10 cellular contexts compared by ENCODE assay signal in the genomic region with DNA sequence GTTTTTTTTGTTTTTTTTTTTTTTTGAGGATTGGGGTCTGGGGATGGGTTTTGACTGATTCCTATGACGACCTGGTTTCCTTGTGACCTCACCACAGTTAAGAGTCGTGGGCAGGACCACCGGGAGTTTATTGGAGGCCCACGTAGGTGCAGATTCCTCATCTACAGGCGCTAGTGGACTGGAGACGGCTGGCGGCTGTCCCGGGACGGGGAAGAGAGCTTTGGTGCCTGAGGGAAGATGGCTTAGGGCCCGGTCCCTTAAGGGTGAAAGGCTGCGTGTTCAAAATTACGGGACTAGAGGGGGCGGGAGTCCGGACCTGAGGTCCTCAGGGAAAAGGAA. TPM values are rescaled to one million over a fixed set of nuclear protein-coding genes. Genes with fewer than 3 reads are reported as not detected.
A peak's percentile ranks its signal among the peaks of the same experiment; 100 is the strongest.
DNase-seq lines count a peak whose midpoint lies in the region; ATAC-seq, FAIRE-seq and TF ChIP-seq lines count a peak whose summit lies in the region.
"Had no signal": no experiment of that assay in that cellular context is flagged by ENCODE, and none has a peak within 500 bp of the region (broad histone marks: within the 10 kb centered on the region; RNA-seq: fewer than 3 reads in every experiment).

No MANE protein-coding gene starts in this region.

- CTCF ChIA-PET in mammary epithelial cell (lab: Charles Lee; ENCODE audit: low non-redundant PET) (interaction anchor here (0.5 kb wide), 1 partner anchor 97 kb away, joined by 14 read pairs; no protein-coding TSS in a partner anchor), HepG2 (lab: Yijun Ruan, JAX; ENCODE audit: low intra/inter-chr PET ratio, low total read pairs) (no interaction called here)

- BruUV-seq in mammary epithelial cell (replicated peaks; lab: Mats Ljungman, UMichigan) (no TSS peak), HepG2 (replicated peaks; lab: Mats Ljungman, UMichigan) (no TSS peak)

- H3K9me3 Mint-ChIP-seq in activated T-cell treated with anti-CD3 and anti-CD28 coated beads, Interleukin-2, amount 50 U/mL, for 24 hours = no peaks in the 10 kb centered on the region
- H3K9me3 Mint-ChIP-seq: nephron had no signal

- H3K4me2 ChIP-seq in mammary epithelial cell (ENCODE audit: insufficient read depth, low read depth, low read length) (peak overlapping the region; percentile 99), HepG2 (ENCODE audit: low read depth, low read length) (peak overlapping the region; percentile 98)

- TF ChIP-seq CTCF in mammary epithelial cell (conservative IDR thresholded peaks at IDR 0.05 in 1 of 2, IDR thresholded peaks at IDR 0.05 in 1 of 2; ENCODE audit: extremely low read depth in 1 of 2, insufficient read depth in 1 of 2, low read depth in 1 of 2, low read length in 2 of 2) = no peak
- no peak for TF ChIP-seq CTCF in HepG2 (CRISPR knock-in tag; IDR thresholded peaks at IDR 0.05)
- TF ChIP-seq CTCF in vagina (IDR thresholded peaks at IDR 0.05) = no peak

- H3K27ac Mint-ChIP-seq in activated T-cell treated with anti-CD3 and anti-CD28 coated beads, Interleukin-2, amount 50 U/mL, for 24 hours = no peak overlapping the region
- H3K27ac Mint-ChIP-seq: nephron had no signal

- H3K27ac ChIP-seq in mammary epithelial cell (ENCODE audit: insufficient read depth, low read depth, low read length) = peak overlapping the region; percentile 51
- H3K27ac ChIP-seq in HepG2 (ENCODE audit: extremely low read length, insufficient read depth, low read length) = no peak overlapping the region
- peak overlapping the region; percentile 95 for H3K27ac ChIP-seq in vagina
- no peak overlapping the region for H3K27ac ChIP-seq in caudate nucleus (ENCODE audit: low read depth, low read length)
- H3K27ac ChIP-seq: HL-60 had no signal

- FAIRE-seq in HepG2 (lab: Jason Lieb, UNC) = no peak

- H3K27me3 Mint-ChIP-seq in activated T-cell treated with anti-CD3 and anti-CD28 coated beads, Interleukin-2, amount 50 U/mL, for 24 hours = peaks cover 17% of the 10 kb centered on the region

- H3K9ac ChIP-seq in mammary epithelial cell (ENCODE audit: insufficient read depth, low read length) (peak overlapping the region; percentile 32), HepG2 (ENCODE audit: insufficient read depth, low read depth, low read length) (peak overlapping the region; percentile 80)

- 0% methylated on average over 14 of the region's 14 CpGs for WGBS in mammary epithelial cell (ENCODE audit: low coverage, missing lambda C conversion rate)
- WGBS in HepG2 (ENCODE audit: low lambda C conversion rate) = 0% methylated on average over 14 of the region's 14 CpGs

- H3K4me3 ChIP-seq in mammary epithelial cell (replicated peaks in 1 of 3; ENCODE audit: insufficient read depth in 1 of 3, low read depth in 2 of 3, low read length in 3 of 3) (peak overlapping the region; percentile 34 to 98 (median 77)), HepG2 (replicated peaks in 1 of 3; ENCODE audit: insufficient read depth in 1 of 3, low read depth in 2 of 3, low read length in 3 of 3) (peak overlapping the region; percentile 67 to 88 (median 87)), vagina (peak overlapping the region; percentile 41 to 70)

- H4K20me1 ChIP-seq in mammary epithelial cell (ENCODE audit: insufficient read depth, low read length) (no peaks in the 10 kb centered on the region), HepG2 (ENCODE audit: insufficient read depth, low read length) (no peaks in the 10 kb centered on the region)

- DNase-seq in activated T-cell treated with anti-CD3 and anti-CD28 coated beads, Interleukin-2, amount 50 U/mL, for 24 hours = peak; percentile 58
- DNase-seq in activated T-cell treated with anti-CD3 and anti-CD28 coated beads for 4 hours = no peak
- no peak for DNase-seq in mammary epithelial cell
- peak; percentile 24 for DNase-seq in HepG2 (ENCODE audit: low spot score)
- DNase-seq in vagina (ENCODE audit: extremely low spot score in 2 of 2) = no peak
- DNase-seq in caudate nucleus (lab: John Stamatoyannopoulos, UW) = no peak
- no peak for DNase-seq in NCI-H2171 (lab: John Stamatoyannopoulos, UW)

- POLR2A ChIA-PET in HepG2 (lab: Yijun Ruan, JAX) = interaction anchor here (0.6 to 1.5 kb wide), 3 partner anchors 89 to 447 kb away, joined by 3 read pairs; partner anchors contain the start of gene PIH1D1

- no peaks in the 10 kb centered on the region for H3K36me3 ChIP-seq in mammary epithelial cell (ENCODE audit: insufficient read depth, low read length)
- peaks cover 1 to 4% of the 10 kb centered on the region in 2 experiments; a peak in 1 of 5 replicates for H3K36me3 ChIP-seq in HepG2 (replicated peaks in 1 of 2; ENCODE audit: control insufficient read depth in 1 of 2, insufficient read depth in 2 of 2, low read length in 2 of 2)
- peaks cover 0 to 8% of the 10 kb centered on the region in 2 donors for H3K36me3 ChIP-seq in vagina

- no peak for TF ChIP-seq RAD21 in HepG2 (CRISPR knock-in tag; IDR thresholded peaks at IDR 0.05)

- H3K9me3 ChIP-seq in mammary epithelial cell (replicated peaks; ENCODE audit: insufficient read depth, low read length) = no peaks in the 10 kb centered on the region
- no peaks in the 10 kb centered on the region for H3K9me3 ChIP-seq in HepG2 (ENCODE audit: low read length)
- H3K9me3 ChIP-seq in vagina = no peaks in the 10 kb centered on the region

- no peak overlapping the region for H3K4me3 Mint-ChIP-seq in activated T-cell treated with anti-CD3 and anti-CD28 coated beads, Interleukin-2, amount 50 U/mL, for 24 hours
- H3K4me3 Mint-ChIP-seq: nephron had no signal

- dilution Hi-C loops in mammary epithelial cell (cut with HindIII; ENCODE audit: low sequenced_read_pairs) = no loop called here

- ATAC-seq in HepG2 (peak; percentile 20), GM21367 (IDR thresholded peaks at IDR 0.05; ENCODE audit: unreplicated experiment) (no peak)

- H2AFZ ChIP-seq in mammary epithelial cell (ENCODE audit: low read depth, low read length) = peak overlapping the region; percentile 86
- no peak overlapping the region for H2AFZ ChIP-seq in HepG2 (ENCODE audit: low read length)

- no peaks in the 10 kb centered on the region for H3K36me3 Mint-ChIP-seq in activated T-cell treated with anti-CD3 and anti-CD28 coated beads, Interleukin-2, amount 50 U/mL, for 24 hours (ENCODE audit: low read depth)

- H3K79me2 ChIP-seq in mammary epithelial cell (ENCODE audit: insufficient read depth, low read length) (no peaks in the 10 kb centered on the region), HepG2 (ENCODE audit: insufficient read depth, low read length) (no peaks in the 10 kb centered on the region)

- in situ Hi-C loops in mammary epithelial cell (cut with MboI; ENCODE audit: low sequenced_read_pairs in 2 of 2) = no loop called here
- in situ Hi-C loops in HepG2 (cut with HindIII; ENCODE audit: extremely low pct_ligation_motif_present, low pct_unique_long_range_greater_than_20kb) = no loop called here

- H3K4me1 ChIP-seq in mammary epithelial cell (ENCODE audit: insufficient read depth, low read length) = peaks cover 4% of the 10 kb centered on the region
- peaks cover 24% of the 10 kb centered on the region for H3K4me1 ChIP-seq in HepG2 (ENCODE audit: insufficient read depth, low read length)
- peaks cover 30% of the 10 kb centered on the region for H3K4me1 ChIP-seq in vagina

- no peak for TF ChIP-seq EP300 in HepG2 (IDR thresholded peaks at IDR 0.05; ENCODE audit: low read depth in 2 of 2, low read length in 2 of 2)
- TF ChIP-seq EP300 in HepG2 (CRISPR knock-in tag; IDR thresholded peaks at IDR 0.05; ENCODE audit: borderline replicate concordance) = no peak

- intact Hi-C loops in mammary epithelial cell (cut with micrococcal nuclease) = loop anchor here (1.0 to 5.0 kb wide), 3 partner anchors 24 to 279 kb away; partner anchors contain the start of genes RRAS and SCAF1
- intact Hi-C loops in HepG2 (cut with micrococcal nuclease; ENCODE audit: unreplicated experiment) = no loop called here
- intact Hi-C loops in vagina (cut with DNase I) = loop anchor here (10.0 kb wide), 1 partner anchor 82 kb away; the partner anchor contains the start of gene SLC17A7

- H3K27me3 ChIP-seq in mammary epithelial cell (ENCODE audit: insufficient read depth, low read length) = no peaks in the 10 kb centered on the region
- H3K27me3 ChIP-seq in HepG2 (ENCODE audit: control insufficient read depth in 1 of 2, insufficient read depth in 2 of 2, low read length in 2 of 2) = no peaks in the 10 kb centered on the region
- no peaks in the 10 kb centered on the region for H3K27me3 ChIP-seq in vagina

- no peak for TF ChIP-seq POLR2A in HepG2 (IDR thresholded peaks at IDR 0.05; ENCODE audit: insufficient read depth in 1 of 2, low read depth in 2 of 2, low read length in 2 of 2)
- TF ChIP-seq POLR2A in vagina (IDR thresholded peaks at IDR 0.05) = no peak

- peaks cover 12% of the 10 kb centered on the region for H3K4me1 Mint-ChIP-seq in activated T-cell treated with anti-CD3 and anti-CD28 coated beads, Interleukin-2, amount 50 U/mL, for 24 hours (ENCODE audit: low read depth)

RNA-seq across cellular contexts. Expression of gene TEAD2, which starts 0.7 kb away (rescaled TPM):
- total RNA-seq in mammary epithelial cell (10 to 100 TPM; 20.8 to 40.3 TPM), HepG2 (2016; rRNA removed; fragmentation: Illumina TruSeq; extraction: Trizol) (12.1 and 12.5 TPM in 2 replicates), vagina (20.4 TPM)
- polyA plus RNA-seq in mammary epithelial cell (20.4 TPM), HepG2 (2011; rRNA removed) (10.4 and 10.8 TPM in 2 replicates)
- 37.6 TPM for polyA minus RNA-seq in mammary epithelial cell
- 11.8 and 12.3 TPM in 2 replicates for total RNA-seq in HepG2 (2016; cell fraction: cytosol; rRNA removed; fragmentation: Illumina TruSeq; extraction: Trizol; ENCODE audit: low read depth)
- total RNA-seq in HepG2 (2016; cell fraction: insoluble cytoplasmic fraction; rRNA removed; fragmentation: Illumina TruSeq; extraction: Trizol) = 9.2 and 11.2 TPM in 2 replicates
- total RNA-seq in HepG2 (2016; cell fraction: membrane; rRNA removed; fragmentation: Illumina TruSeq; extraction: Trizol) = 23.3 and 24.4 TPM in 2 replicates
- 7.1 and 8.2 TPM in 2 replicates for total RNA-seq in HepG2 (2016; cell fraction: nucleus; rRNA removed; fragmentation: Illumina TruSeq; extraction: Trizol)
- 9.2 and 9.3 TPM in 2 replicates for polyA plus RNA-seq in HepG2 (2011; cell fraction: cytosol; rRNA removed)
- polyA plus RNA-seq in HepG2 (2011; cell fraction: nucleus; rRNA removed) = 10.2 and 11.2 TPM in 2 replicates
- polyA plus RNA-seq in HepG2 (2012) = 7.3 and 7.6 TPM in 2 replicates
- 15.6 and 17.1 TPM in 2 replicates for polyA plus RNA-seq in HepG2 (2016; cell fraction: cytosol; fragmentation: Illumina TruSeq; extraction: Trizol; ENCODE audit: low read depth)
- polyA plus RNA-seq in HepG2 (2016; cell fraction: insoluble cytoplasmic fraction; fragmentation: Illumina TruSeq; extraction: Trizol; ENCODE audit: low read depth) = 12.6 and 13.8 TPM in 2 replicates
- 23.9 and 26.3 TPM in 2 replicates for polyA plus RNA-seq in HepG2 (2016; cell fraction: membrane; fragmentation: Illumina TruSeq; extraction: Trizol; ENCODE audit: low read depth)
- polyA plus RNA-seq in HepG2 (2016; cell fraction: nucleus; fragmentation: Illumina TruSeq; extraction: Trizol; ENCODE audit: insufficient read depth, low read depth) = 13.0 and 14.8 TPM in 2 replicates
- 22.0 and 36.3 TPM in 2 replicates for polyA minus RNA-seq in HepG2 (2011; rRNA and poly(A)+ RNA removed; ENCODE audit: low replicate concordance)
- 4.6 and 8.0 TPM in 2 replicates for polyA minus RNA-seq in HepG2 (2011; cell fraction: cytosol; rRNA and poly(A)+ RNA removed)
- polyA minus RNA-seq in HepG2 (2011; cell fraction: nucleus; rRNA and poly(A)+ RNA removed) = 5.3 and 5.8 TPM in 2 replicates

RNA-seq across cellular contexts. Expression of gene DKKL1, which starts 0.8 kb away (rescaled TPM):
- total RNA-seq in mammary epithelial cell (not detected), HepG2 (2016; rRNA removed; fragmentation: Illumina TruSeq; extraction: Trizol) (0.31 TPM in 1 of 2 replicates, not detected in the other), vagina (not detected)
- polyA plus RNA-seq in mammary epithelial cell (0.18 TPM), HepG2 (2011; rRNA removed) (0.30 and 0.33 TPM in 2 replicates)
- not detected for polyA minus RNA-seq in mammary epithelial cell
- total RNA-seq in HepG2 (2016; cell fraction: cytosol; rRNA removed; fragmentation: Illumina TruSeq; extraction: Trizol; ENCODE audit: low read depth) = not detected in 2 replicates
- 0.17 TPM in 1 of 2 replicates, not detected in the other for total RNA-seq in HepG2 (2016; cell fraction: insoluble cytoplasmic fraction; rRNA removed; fragmentation: Illumina TruSeq; extraction: Trizol)
- not detected in 2 replicates for total RNA-seq in HepG2 (2016; cell fraction: membrane; rRNA removed; fragmentation: Illumina TruSeq; extraction: Trizol)
- total RNA-seq in HepG2 (2016; cell fraction: nucleus; rRNA removed; fragmentation: Illumina TruSeq; extraction: Trizol) = not detected in 2 replicates
- 0.13 and 0.24 TPM in 2 replicates for polyA plus RNA-seq in HepG2 (2011; cell fraction: cytosol; rRNA removed)
- 0.16 and 0.45 TPM in 2 replicates for polyA plus RNA-seq in HepG2 (2011; cell fraction: nucleus; rRNA removed)
- polyA plus RNA-seq in HepG2 (2012) = 0.29 TPM in 1 of 2 replicates, not detected in the other
- polyA plus RNA-seq in HepG2 (2016; cell fraction: cytosol; fragmentation: Illumina TruSeq; extraction: Trizol; ENCODE audit: low read depth) = not detected in 2 replicates
- polyA plus RNA-seq in HepG2 (2016; cell fraction: insoluble cytoplasmic fraction; fragmentation: Illumina TruSeq; extraction: Trizol; ENCODE audit: low read depth) = not detected in 2 replicates
- polyA plus RNA-seq in HepG2 (2016; cell fraction: membrane; fragmentation: Illumina TruSeq; extraction: Trizol; ENCODE audit: low read depth) = not detected in 2 replicates
- polyA plus RNA-seq in HepG2 (2016; cell fraction: nucleus; fragmentation: Illumina TruSeq; extraction: Trizol; ENCODE audit: insufficient read depth, low read depth) = 1.0 TPM in 1 of 2 replicates, not detected in the other
- not detected in 2 replicates for polyA minus RNA-seq in HepG2 (2011; rRNA and poly(A)+ RNA removed; ENCODE audit: low replicate concordance)
- polyA minus RNA-seq in HepG2 (2011; cell fraction: cytosol; rRNA and poly(A)+ RNA removed) = not detected in 2 replicates
- polyA minus RNA-seq in HepG2 (2011; cell fraction: nucleus; rRNA and poly(A)+ RNA removed) = not detected in 2 replicates

RNA-seq across cellular contexts. Expression of gene KASH5, which starts 25.2 kb away (rescaled TPM):
- total RNA-seq in mammary epithelial cell (not detected), HepG2 (2016; rRNA removed; fragmentation: Illumina TruSeq; extraction: Trizol) (not detected in 2 replicates), vagina (not detected)
- polyA plus RNA-seq in mammary epithelial cell (not detected), HepG2 (2011; rRNA removed) (not detected in 2 replicates)
- not detected for polyA minus RNA-seq in mammary epithelial cell
- not detected in 2 replicates for total RNA-seq in HepG2 (2016; cell fraction: cytosol; rRNA removed; fragmentation: Illumina TruSeq; extraction: Trizol; ENCODE audit: low read depth)
- total RNA-seq in HepG2 (2016; cell fraction: insoluble cytoplasmic fraction; rRNA removed; fragmentation: Illumina TruSeq; extraction: Trizol) = not detected in 2 replicates
- not detected in 2 replicates for total RNA-seq in HepG2 (2016; cell fraction: membrane; rRNA removed; fragmentation: Illumina TruSeq; extraction: Trizol)
- total RNA-seq in HepG2 (2016; cell fraction: nucleus; rRNA removed; fragmentation: Illumina TruSeq; extraction: Trizol) = not detected in 2 replicates
- polyA plus RNA-seq in HepG2 (2011; cell fraction: cytosol; rRNA removed) = not detected in 2 replicates
- polyA plus RNA-seq in HepG2 (2011; cell fraction: nucleus; rRNA removed) = not detected in 2 replicates
- polyA plus RNA-seq in HepG2 (2012) = not detected in 2 replicates
- polyA plus RNA-seq in HepG2 (2016; cell fraction: cytosol; fragmentation: Illumina TruSeq; extraction: Trizol; ENCODE audit: low read depth) = not detected in 2 replicates
- polyA plus RNA-seq in HepG2 (2016; cell fraction: insoluble cytoplasmic fraction; fragmentation: Illumina TruSeq; extraction: Trizol; ENCODE audit: low read depth) = not detected in 2 replicates
- not detected in 2 replicates for polyA plus RNA-seq in HepG2 (2016; cell fraction: membrane; fragmentation: Illumina TruSeq; extraction: Trizol; ENCODE audit: low read depth)
- polyA plus RNA-seq in HepG2 (2016; cell fraction: nucleus; fragmentation: Illumina TruSeq; extraction: Trizol; ENCODE audit: insufficient read depth, low read depth) = not detected in 2 replicates
- not detected in 2 replicates for polyA minus RNA-seq in HepG2 (2011; rRNA and poly(A)+ RNA removed; ENCODE audit: low replicate concordance)
- polyA minus RNA-seq in HepG2 (2011; cell fraction: cytosol; rRNA and poly(A)+ RNA removed) = not detected in 2 replicates
- polyA minus RNA-seq in HepG2 (2011; cell fraction: nucleus; rRNA and poly(A)+ RNA removed) = not detected in 2 replicates

RNA-seq across cellular contexts. Expression of gene CD37, which starts 27.7 kb away (rescaled TPM):
- total RNA-seq in mammary epithelial cell (not detected), HepG2 (2016; rRNA removed; fragmentation: Illumina TruSeq; extraction: Trizol) (not detected in 2 replicates), vagina (22.1 TPM)
- polyA plus RNA-seq in mammary epithelial cell (not detected), HepG2 (2011; rRNA removed) (not detected in 2 replicates)
- polyA minus RNA-seq in mammary epithelial cell = not detected
- total RNA-seq in HepG2 (2016; cell fraction: cytosol; rRNA removed; fragmentation: Illumina TruSeq; extraction: Trizol; ENCODE audit: low read depth) = not detected in 2 replicates
- not detected in 2 replicates for total RNA-seq in HepG2 (2016; cell fraction: insoluble cytoplasmic fraction; rRNA removed; fragmentation: Illumina TruSeq; extraction: Trizol)
- not detected in 2 replicates for total RNA-seq in HepG2 (2016; cell fraction: membrane; rRNA removed; fragmentation: Illumina TruSeq; extraction: Trizol)
- total RNA-seq in HepG2 (2016; cell fraction: nucleus; rRNA removed; fragmentation: Illumina TruSeq; extraction: Trizol) = not detected in 2 replicates
- polyA plus RNA-seq in HepG2 (2011; cell fraction: cytosol; rRNA removed) = not detected in 2 replicates
- 0.12 TPM in 1 of 2 replicates, not detected in the other for polyA plus RNA-seq in HepG2 (2011; cell fraction: nucleus; rRNA removed)
- polyA plus RNA-seq in HepG2 (2012) = 0.52 and 2.6 TPM in 2 replicates
- not detected in 2 replicates for polyA plus RNA-seq in HepG2 (2016; cell fraction: cytosol; fragmentation: Illumina TruSeq; extraction: Trizol; ENCODE audit: low read depth)
- polyA plus RNA-seq in HepG2 (2016; cell fraction: insoluble cytoplasmic fraction; fragmentation: Illumina TruSeq; extraction: Trizol; ENCODE audit: low read depth) = not detected in 2 replicates
- not detected in 2 replicates for polyA plus RNA-seq in HepG2 (2016; cell fraction: membrane; fragmentation: Illumina TruSeq; extraction: Trizol; ENCODE audit: low read depth)
- polyA plus RNA-seq in HepG2 (2016; cell fraction: nucleus; fragmentation: Illumina TruSeq; extraction: Trizol; ENCODE audit: insufficient read depth, low read depth) = not detected in 2 replicates
- 0.14 TPM in 1 of 2 replicates, not detected in the other for polyA minus RNA-seq in HepG2 (2011; rRNA and poly(A)+ RNA removed; ENCODE audit: low replicate concordance)
- not detected in 2 replicates for polyA minus RNA-seq in HepG2 (2011; cell fraction: cytosol; rRNA and poly(A)+ RNA removed)
- polyA minus RNA-seq in HepG2 (2011; cell fraction: nucleus; rRNA and poly(A)+ RNA removed) = not detected in 2 replicates

RNA-seq across cellular contexts. Expression of gene SLC6A16, which starts 37.9 kb away (rescaled TPM):
- total RNA-seq in mammary epithelial cell (under 1 TPM; 0.17 to 0.59 TPM), HepG2 (2016; rRNA removed; fragmentation: Illumina TruSeq; extraction: Trizol) (0.07 TPM in 1 of 2 replicates, not detected in the other), vagina (2.5 TPM)
- polyA plus RNA-seq in mammary epithelial cell (0.01 TPM), HepG2 (2011; rRNA removed) (0.18 and 0.22 TPM in 2 replicates)
- not detected for polyA minus RNA-seq in mammary epithelial cell
- not detected in 2 replicates for total RNA-seq in HepG2 (2016; cell fraction: cytosol; rRNA removed; fragmentation: Illumina TruSeq; extraction: Trizol; ENCODE audit: low read depth)
- total RNA-seq in HepG2 (2016; cell fraction: insoluble cytoplasmic fraction; rRNA removed; fragmentation: Illumina TruSeq; extraction: Trizol) = 0.11 and 0.25 TPM in 2 replicates
- not detected in 2 replicates for total RNA-seq in HepG2 (2016; cell fraction: membrane; rRNA removed; fragmentation: Illumina TruSeq; extraction: Trizol)
- total RNA-seq in HepG2 (2016; cell fraction: nucleus; rRNA removed; fragmentation: Illumina TruSeq; extraction: Trizol) = 1.4 TPM in 1 of 2 replicates, not detected in the other
- polyA plus RNA-seq in HepG2 (2011; cell fraction: cytosol; rRNA removed) = 0.11 and 0.36 TPM in 2 replicates
- polyA plus RNA-seq in HepG2 (2011; cell fraction: nucleus; rRNA removed) = 0.33 and 0.95 TPM in 2 replicates
- 0.31 and 0.64 TPM in 2 replicates for polyA plus RNA-seq in HepG2 (2012)
- not detected in 2 replicates for polyA plus RNA-seq in HepG2 (2016; cell fraction: cytosol; fragmentation: Illumina TruSeq; extraction: Trizol; ENCODE audit: low read depth)
- not detected in 2 replicates for polyA plus RNA-seq in HepG2 (2016; cell fraction: insoluble cytoplasmic fraction; fragmentation: Illumina TruSeq; extraction: Trizol; ENCODE audit: low read depth)
- polyA plus RNA-seq in HepG2 (2016; cell fraction: membrane; fragmentation: Illumina TruSeq; extraction: Trizol; ENCODE audit: low read depth) = 0.35 and 0.39 TPM in 2 replicates
- polyA plus RNA-seq in HepG2 (2016; cell fraction: nucleus; fragmentation: Illumina TruSeq; extraction: Trizol; ENCODE audit: insufficient read depth, low read depth) = 0.45 TPM in 1 of 2 replicates, not detected in the other
- polyA minus RNA-seq in HepG2 (2011; rRNA and poly(A)+ RNA removed; ENCODE audit: low replicate concordance) = 0.20 and 1.2 TPM in 2 replicates
- not detected in 2 replicates for polyA minus RNA-seq in HepG2 (2011; cell fraction: cytosol; rRNA and poly(A)+ RNA removed)
- polyA minus RNA-seq in HepG2 (2011; cell fraction: nucleus; rRNA and poly(A)+ RNA removed) = 0.26 and 0.37 TPM in 2 replicates

Comparison
In these comparisons a context has a peak if more than half of its experiments do, and no peak if none do; other contexts are left out.
1. DNase-seq: peak in activated T-cell treated with anti-CD3 and anti-CD28 coated beads, Interleukin-2, amount 50 U/mL, for 24 hours (single experiment) and HepG2 (single experiment); none in activated T-cell treated with anti-CD3 and anti-CD28 coated beads for 4 hours (single experiment), mammary epithelial cell (single experiment), vagina (0 of 2), caudate nucleus (0 of 61) and NCI-H2171 (single experiment).
2. H3K27ac ChIP-seq: peak in mammary epithelial cell (single experiment) and vagina (single experiment); none in HepG2 (single experiment) and caudate nucleus (single experiment).
3. Peak in every context shown above with its lines, with median percentiles within 50 percentile points of each other: H3K4me3 ChIP-seq.